ENCODE assay signal across 12 cellular contexts in the genomic region with DNA sequence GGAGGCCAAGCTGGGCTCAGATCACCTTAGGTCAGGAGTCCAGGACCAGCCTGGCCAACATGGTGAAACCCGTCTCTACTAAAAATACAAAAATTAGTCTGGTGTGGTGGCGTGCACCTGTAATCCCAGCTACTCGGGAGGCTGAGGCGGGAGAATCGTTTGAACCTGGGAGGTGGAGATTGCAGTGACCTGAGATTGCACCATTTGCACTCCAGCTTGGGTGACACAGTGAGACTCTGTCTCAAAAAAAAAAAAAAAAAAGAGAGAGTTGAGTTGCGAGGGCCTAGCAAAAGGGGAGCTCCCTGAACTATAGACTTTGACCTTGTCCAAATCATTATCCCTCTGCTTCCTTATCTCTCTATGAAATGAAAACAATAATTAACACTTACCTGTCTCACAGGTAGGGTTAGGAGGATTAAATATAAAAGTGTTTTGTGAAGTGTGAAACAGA. TPM values are rescaled to one million over a fixed set of nuclear protein-coding genes. Genes with fewer than 3 reads are reported as not detected.
DNase-seq lines count a peak whose midpoint lies in the region; ATAC-seq, FAIRE-seq and TF ChIP-seq lines count a peak whose summit lies in the region.
"Not testable (repeated sequence)": the region's sequence is repeated elsewhere in the genome, so short reads cannot be mapped to it uniquely, and the experiment has no call there.
"Had no signal": no experiment of that assay in that cellular context is flagged by ENCODE, and none has a peak within 500 bp of the region (broad histone marks: within the 10 kb centered on the region; RNA-seq: fewer than 3 reads in every experiment).

No MANE protein-coding gene starts in this region.

- H3K36me3 Mint-ChIP-seq in CD4-positive, alpha-beta memory T cell; T-helper 17 cell (ENCODE audit: low read depth); activated T-helper 17 cell treated with anti-CD3 and anti-CD28 coated beads, Interleukin-2, amount 50 U/mL, for 72 hours (ENCODE audit: low read depth); effector memory CD8-positive, alpha-beta T cell (ENCODE audit: insufficient read depth): not testable (repeated sequence)

- peaks cover 29% of the 10 kb centered on the region for H3K4me1 ChIP-seq in CD4-positive, alpha-beta memory T cell (ENCODE audit: insufficient read depth, low read length)
- peaks cover 18 to 52% (median 42%) of the 10 kb centered on the region in 4 donors for H3K4me1 ChIP-seq in liver (ENCODE audit: control insufficient read depth in 4 of 4, insufficient read depth in 4 of 4, low read length in 3 of 4)
- H3K4me1 ChIP-seq in small intestine (ENCODE audit: control insufficient read depth in 2 of 2, insufficient read depth in 1 of 2, low read depth in 1 of 2, low read length in 1 of 2): not testable (repeated sequence)

- intact Hi-C loops in CD4-positive, alpha-beta memory T cell (cut with micrococcal nuclease): not testable (repeated sequence)

- not testable (repeated sequence) for DNase-seq in CD4-positive, alpha-beta memory T cell; T-helper 17 cell; effector memory CD8-positive, alpha-beta T cell
- peak; percentile 95 for DNase-seq in small intestine

- H3K36me3 ChIP-seq in CD4-positive, alpha-beta memory T cell (ENCODE audit: insufficient read depth, low read length); liver (ENCODE audit: control insufficient read depth in 4 of 4, insufficient read depth in 3 of 4, low read depth in 1 of 4, low read length in 3 of 4); small intestine (ENCODE audit: control insufficient read depth in 2 of 2, insufficient read depth in 2 of 2, low read length in 2 of 2): not testable (repeated sequence)

- CTCF ChIA-PET in CD4-positive, alpha-beta memory T cell (lab: Charles Lee; ENCODE audit: partially characterized antibody): interaction anchor here (1.5 to 2.6 kb wide), 3 partner anchors 9 to 32 kb away, joined by 3 to 17 read pairs (median 5); partner anchors contain the start of gene CRELD1

- H3K9me3 ChIP-seq in CD4-positive, alpha-beta memory T cell (ENCODE audit: control insufficient read depth in 1 of 2, low read length in 2 of 2); T-helper 17 cell (ENCODE audit: control insufficient read depth, low read length, poor library complexity, severe bottlenecking); liver (ENCODE audit: control insufficient read depth in 4 of 4, low read length in 3 of 4); small intestine (ENCODE audit: control insufficient read depth, low read depth): not testable (repeated sequence)

- H3K27me3 Mint-ChIP-seq in CD4-positive, alpha-beta memory T cell; T-helper 17 cell; activated T-helper 17 cell treated with anti-CD3 and anti-CD28 coated beads, Interleukin-2, amount 50 U/mL, for 72 hours; effector memory CD8-positive, alpha-beta T cell: not testable (repeated sequence)

- H3K9ac ChIP-seq in liver (ENCODE audit: low read depth in 1 of 2, low read length in 2 of 2): not testable (repeated sequence)

- WGBS in liver: 39% methylated on average over 6 of the region's 6 CpGs
- 25 to 70% (median 38%) methylated on average over 6 of the region's 6 CpGs for WGBS in small intestine, 3 donors

- peak overlapping the region in 3 of 8 donors; percentile 29 to 65 (median 48) for H3K4me3 Mint-ChIP-seq in CD4-positive, alpha-beta memory T cell
- H3K4me3 Mint-ChIP-seq in T-helper 17 cell: peak overlapping the region; percentile 79
- H3K4me3 Mint-ChIP-seq in activated T-helper 17 cell treated with anti-CD3 and anti-CD28 coated beads, Interleukin-2, amount 50 U/mL, for 72 hours: peak overlapping the region; percentile 88
- H3K4me3 Mint-ChIP-seq in effector memory CD8-positive, alpha-beta T cell: peak overlapping the region in 1 of 2 donors; percentile 86

- H3K27ac Mint-ChIP-seq in CD4-positive, alpha-beta memory T cell: peak overlapping the region in 5 of 7 donors; percentile 33 to 84 (median 54)
- H3K27ac Mint-ChIP-seq in T-helper 17 cell: peak overlapping the region; percentile 79
- H3K27ac Mint-ChIP-seq in activated T-helper 17 cell treated with anti-CD3 and anti-CD28 coated beads, Interleukin-2, amount 50 U/mL, for 72 hours: peak overlapping the region; percentile 91
- H3K27ac Mint-ChIP-seq in effector memory CD8-positive, alpha-beta T cell: peak overlapping the region; percentile 13 to 90

- H3K9me3 Mint-ChIP-seq in CD4-positive, alpha-beta memory T cell; activated T-helper 17 cell treated with anti-CD3 and anti-CD28 coated beads, Interleukin-2, amount 50 U/mL, for 72 hours; effector memory CD8-positive, alpha-beta T cell: not testable (repeated sequence)

- not testable (repeated sequence) for TF ChIP-seq RAD21 in liver (IDR thresholded peaks at IDR 0.05)

- FAIRE-seq in small intestine (lab: Jason Lieb, UNC): not testable (repeated sequence)

- peaks cover 26 to 41% (median 33%) of the 10 kb centered on the region in 4 donors for H3K4me1 Mint-ChIP-seq in CD4-positive, alpha-beta memory T cell
- H3K4me1 Mint-ChIP-seq in T-helper 17 cell: peaks cover 41% of the 10 kb centered on the region
- peaks cover 38% of the 10 kb centered on the region for H3K4me1 Mint-ChIP-seq in activated T-helper 17 cell treated with anti-CD3 and anti-CD28 coated beads, Interleukin-2, amount 50 U/mL, for 72 hours
- H3K4me1 Mint-ChIP-seq in effector memory CD8-positive, alpha-beta T cell (ENCODE audit: low read depth in 2 of 2): peaks cover 19 to 21% of the 10 kb centered on the region in 2 donors

- H3K4me3 ChIP-seq in CD4-positive, alpha-beta memory T cell (ENCODE audit: low read length in 2 of 2); liver (ENCODE audit: low read depth in 1 of 3, low read length in 3 of 3); small intestine (ENCODE audit: low read depth in 1 of 2, low read length in 2 of 2): not testable (repeated sequence)

- H3K27ac ChIP-seq in CD4-positive, alpha-beta memory T cell (ENCODE audit: low read depth, low read length): not testable (repeated sequence)
- H3K27ac ChIP-seq in liver (ENCODE audit: low read depth in 1 of 2, low read length in 2 of 2) (peak overlapping the region in 1 of 2 donors; percentile 13), small intestine (ENCODE audit: low read depth in 1 of 2, low read length in 1 of 2) (peak overlapping the region in 1 of 2 donors; percentile 14)

- not testable (repeated sequence) for ATAC-seq in T-helper 17 cell; activated T-helper 17 cell treated with anti-CD3 and anti-CD28 coated beads, Interleukin-2, amount 50 U/mL, for 72 hours (replicated peaks); effector memory CD8-positive, alpha-beta T cell (replicated peaks)

- POLR2A ChIA-PET in CD4-positive, alpha-beta memory T cell (lab: Charles Lee; ENCODE audit: partially characterized antibody): interaction anchor here (2.4 to 5.0 kb wide), 3 partner anchors 9 to 31 kb away, joined by 25 to 40 read pairs (median 30); partner anchors contain the start of genes CRELD1 and JAGN1

- H3K27me3 ChIP-seq in CD4-positive, alpha-beta memory T cell (ENCODE audit: insufficient read depth, low read length); liver (ENCODE audit: control insufficient read depth in 4 of 4, insufficient read depth in 4 of 4, low read length in 3 of 4); small intestine (ENCODE audit: control insufficient read depth in 2 of 2, insufficient read depth in 2 of 2, low read length in 2 of 2): not testable (repeated sequence)

- TF ChIP-seq CTCF in liver (IDR thresholded peaks at IDR 0.05; ENCODE audit: low read depth, low read length, missing input control): not testable (repeated sequence)

RNA-seq across cellular contexts. Expression of gene IL17RE, which starts 1.7 kb away (rescaled TPM):
- total RNA-seq in CD4-positive, alpha-beta memory T cell: 1 to 10 TPM; 1.5 to 2.4 TPM
- 1 to 10 TPM in 1 of 2 donors, under 1 TPM in 1; 0.65 to 1.6 TPM for polyA plus RNA-seq in CD4-positive, alpha-beta memory T cell
- 10 to 100 TPM; 10.1 to 12.4 TPM for total RNA-seq in T-helper 17 cell
- 10 to 100 TPM in 1 of 2 donors, 1 to 10 TPM in 1; 5.9 to 20.1 TPM for total RNA-seq in activated T-helper 17 cell treated with anti-CD3 and anti-CD28 coated beads, Interleukin-2, amount 50 U/mL, for 72 hours
- total RNA-seq in liver: 1 to 10 TPM; 1.1 to 2.1 TPM
- polyA plus RNA-seq in liver: under 1 TPM; 0.42 to 0.71 TPM
- polyA plus RNA-seq in small intestine: 10 to 100 TPM; 31.3 to 59.3 (median 41.4) TPM
- total RNA-seq: H4 had no signal
- polyA plus RNA-seq: CD14-positive monocyte had no signal

RNA-seq across cellular contexts. Expression of gene JAGN1, which starts 10.6 kb away (rescaled TPM):
- 10 to 100 TPM; 26.5 to 29.1 TPM for total RNA-seq in CD4-positive, alpha-beta memory T cell
- 10 to 100 TPM; 40.8 to 48.3 TPM for polyA plus RNA-seq in CD4-positive, alpha-beta memory T cell
- 10 to 100 TPM; 15.4 to 17.8 TPM for total RNA-seq in T-helper 17 cell
- 10 to 100 TPM; 22.8 to 32.0 TPM for total RNA-seq in activated T-helper 17 cell treated with anti-CD3 and anti-CD28 coated beads, Interleukin-2, amount 50 U/mL, for 72 hours
- total RNA-seq in liver: 10 to 100 TPM; 18.0 to 29.3 TPM
- 10 to 100 TPM; 32.0 to 46.8 TPM for polyA plus RNA-seq in liver
- polyA plus RNA-seq in small intestine: 10 to 100 TPM; 49.0 to 56.8 (median 54.9) TPM

RNA-seq across cellular contexts. Expression of gene IL17RC, which starts 15.9 kb away (rescaled TPM):
- total RNA-seq in CD4-positive, alpha-beta memory T cell: under 1 TPM; 0.61 to 0.81 TPM
- 1 to 10 TPM; 5.9 to 8.4 TPM for polyA plus RNA-seq in CD4-positive, alpha-beta memory T cell
- under 1 TPM; 0.47 to 0.92 TPM for total RNA-seq in T-helper 17 cell
- 1 to 10 TPM; 1.2 to 3.5 TPM for total RNA-seq in activated T-helper 17 cell treated with anti-CD3 and anti-CD28 coated beads, Interleukin-2, amount 50 U/mL, for 72 hours
- 10 to 100 TPM; 15.4 to 62.8 TPM for total RNA-seq in liver
- 10 to 100 TPM; 25.7 to 25.8 TPM for polyA plus RNA-seq in liver
- polyA plus RNA-seq in small intestine: 10 to 100 TPM; 35.7 to 96.2 (median 45.0) TPM

RNA-seq across cellular contexts. Expression of gene CIDEC, which starts 20.9 kb away (rescaled TPM):
- total RNA-seq in CD4-positive, alpha-beta memory T cell: not detected
- polyA plus RNA-seq in CD4-positive, alpha-beta memory T cell: not detected
- total RNA-seq in T-helper 17 cell (not detected), liver (under 1 TPM in 1 of 2 donors, not detected in 1; 0.59 TPM)
- total RNA-seq in activated T-helper 17 cell treated with anti-CD3 and anti-CD28 coated beads, Interleukin-2, amount 50 U/mL, for 72 hours: under 1 TPM in 1 of 2 donors, not detected in 1; 0.42 TPM
- polyA plus RNA-seq in liver (1 to 10 TPM in 1 of 2 donors, under 1 TPM in 1; 0.28 to 4.2 TPM), small intestine (100 to 1,000 TPM in 2 of 3 donors, 10 to 100 TPM in 1; 62.5 to 748 (median 557) TPM)
- total RNA-seq: G401, GM12878, H4, HFFc6 had no signal
- polyA plus RNA-seq: AG04450, CD14-positive monocyte had no signal

RNA-seq across cellular contexts. Expression of gene CRELD1, which starts 32.6 kb away (rescaled TPM):
- 10 to 100 TPM; 47.7 to 58.2 TPM for total RNA-seq in CD4-positive, alpha-beta memory T cell
- polyA plus RNA-seq in CD4-positive, alpha-beta memory T cell: 10 to 100 TPM; 17.3 to 28.2 TPM
- total RNA-seq in T-helper 17 cell (10 to 100 TPM; 15.5 to 20.0 TPM), liver (10 to 100 TPM; 12.6 to 29.5 TPM)
- 10 to 100 TPM; 14.2 to 36.7 TPM for total RNA-seq in activated T-helper 17 cell treated with anti-CD3 and anti-CD28 coated beads, Interleukin-2, amount 50 U/mL, for 72 hours
- polyA plus RNA-seq in liver (10 to 100 TPM; 20.5 to 31.1 TPM), small intestine (10 to 100 TPM; 16.2 to 34.3 (median 30.0) TPM)
